ENCODE assay signal across 21 cellular contexts in genomic region chr4:151266542-151266941, GRCh38. TPM values are rescaled to one million over a fixed set of nuclear protein-coding genes. Genes with fewer than 3 reads are reported as not detected.
"Had no signal": no experiment of that assay in that cellular context is flagged by ENCODE, and none has a peak within 500 bp of the region (broad histone marks: within the 10 kb centered on the region; RNA-seq: fewer than 3 reads in every experiment).

No MANE protein-coding gene starts in this region.

- H2AFZ ChIP-seq: neural progenitor cell had no signal

- H3K27ac Mint-ChIP-seq: activated T-helper 17 cell treated with anti-CD3 and anti-CD28 coated beads, Interleukin-2, amount 50 U/mL, for 72 hours; naive B cell; neural progenitor cell; stimulated activated memory B cell treated with anti-CD40 and anti-IgM and Interleukin-4, amounts not matched to agents 10 μg/mL and 1 μg/mL and 100 μg/mL, for 72 hours; type B pancreatic cell had no signal

- H3K27ac ChIP-seq: ascending aorta, cardiac muscle cell, esophagus squamous epithelium, gastrocnemius medialis, heart right ventricle, left ventricle myocardium inferior, neural progenitor cell, suprapubic skin had no signal

- ATAC-seq: activated CD4-positive, CD25-positive, alpha-beta regulatory T cell treated with anti-CD3 and anti-CD28 coated beads, Interleukin-2, amount 50 U/mL, for 24 hours; activated T-helper 17 cell treated with anti-CD3 and anti-CD28 coated beads, Interleukin-2, amount 50 U/mL, for 72 hours; gastrocnemius medialis; heart right ventricle; stimulated activated memory B cell treated with anti-CD40 and anti-IgM and Interleukin-4, amounts not matched to agents 10 μg/mL and 1 μg/mL and 100 μg/mL, for 72 hours had no signal

- H3K27me3 Mint-ChIP-seq: activated T-helper 17 cell treated with anti-CD3 and anti-CD28 coated beads, Interleukin-2, amount 50 U/mL, for 72 hours; type B pancreatic cell had no signal

- H3K36me3 ChIP-seq: ascending aorta, cardiac muscle cell, esophagus squamous epithelium, gastrocnemius medialis, heart right ventricle, left ventricle myocardium inferior, neural progenitor cell, suprapubic skin had no signal

- H3K27me3 ChIP-seq: ascending aorta, cardiac muscle cell, esophagus squamous epithelium, gastrocnemius medialis, heart right ventricle, neural progenitor cell, suprapubic skin had no signal

- H3K4me1 ChIP-seq: ascending aorta, neural progenitor cell had no signal

- FAIRE-seq: endometrium, kidney had no signal

- H3K4me2 ChIP-seq: neural progenitor cell had no signal

- H3K9me3 ChIP-seq: ascending aorta, esophagus squamous epithelium, gastrocnemius medialis, suprapubic skin had no signal

- H3K36me3 Mint-ChIP-seq: naive B cell; stimulated activated memory B cell treated with anti-CD40 and anti-IgM and Interleukin-4, amounts not matched to agents 10 μg/mL and 1 μg/mL and 100 μg/mL, for 72 hours had no signal

- DNase-seq: activated naive CD4-positive, alpha-beta T cell treated with Interleukin-2 at 50 U/mL for 16 hours; activated T-cell treated with anti-CD3 and anti-CD28 coated beads for 4 hours; esophagus squamous epithelium; gastrocnemius medialis; heart right ventricle; kidney; left ventricle myocardium inferior; naive B cell; retina; stimulated activated CD4-positive, alpha-beta T cell treated with anti-CD3 and anti-CD28 coated beads, Interleukin-2, amount 100 ng/mL, for 48 hours had no signal

- H3K4me3 Mint-ChIP-seq: activated T-helper 17 cell treated with anti-CD3 and anti-CD28 coated beads, Interleukin-2, amount 50 U/mL, for 72 hours; naive B cell; neural progenitor cell; stimulated activated memory B cell treated with anti-CD40 and anti-IgM and Interleukin-4, amounts not matched to agents 10 μg/mL and 1 μg/mL and 100 μg/mL, for 72 hours; type B pancreatic cell had no signal

- H3K4me3 ChIP-seq: ascending aorta, cardiac muscle cell, esophagus squamous epithelium, gastrocnemius medialis, heart right ventricle, left ventricle myocardium inferior, neural progenitor cell, suprapubic skin had no signal

- H3K4me1 Mint-ChIP-seq: activated T-helper 17 cell treated with anti-CD3 and anti-CD28 coated beads, Interleukin-2, amount 50 U/mL, for 72 hours; naive B cell; neural progenitor cell; stimulated activated memory B cell treated with anti-CD40 and anti-IgM and Interleukin-4, amounts not matched to agents 10 μg/mL and 1 μg/mL and 100 μg/mL, for 72 hours had no signal

- H3K9me3 Mint-ChIP-seq: activated T-helper 17 cell treated with anti-CD3 and anti-CD28 coated beads, Interleukin-2, amount 50 U/mL, for 72 hours; type B pancreatic cell had no signal

- H3K9ac ChIP-seq: neural progenitor cell had no signal

RNA-seq across cellular contexts. Expression of gene PRSS48, which starts 10.4 kb away (rescaled TPM):
- total RNA-seq: activated T-helper 17 cell treated with anti-CD3 and anti-CD28 coated beads, Interleukin-2, amount 50 U/mL, for 72 hours; ascending aorta; cardiac muscle cell; esophagus squamous epithelium; gastrocnemius medialis; heart right ventricle; kidney; left ventricle myocardium inferior; mononuclear cell; skeletal muscle tissue; suprapubic skin had no signal
- polyA plus RNA-seq: cardiac muscle cell, heart right ventricle had no signal

RNA-seq across cellular contexts. Expression of gene SH3D19, which starts 58.9 kb away (rescaled TPM):
- total RNA-seq: mononuclear cell had no signal
